25 cellular contexts compared by ENCODE assay signal in genomic region chr7:74025745-74026144, GRCh38. TPM values are rescaled to one million over a fixed set of nuclear protein-coding genes. Genes with fewer than 3 reads are reported as not detected.
DNase-seq lines count a peak whose midpoint lies in the region; ATAC-seq and TF ChIP-seq lines count a peak whose summit lies in the region.
"Had no signal": no experiment of that assay in that cellular context is flagged by ENCODE, and none has a peak within 500 bp of the region (broad histone marks: within the 10 kb centered on the region; RNA-seq: fewer than 3 reads in every experiment).

No MANE protein-coding gene starts in this region.

- no peak for TF ChIP-seq RAD21 in IMR-90 (IDR thresholded peaks at IDR 0.05; ENCODE audit: low read length)

- POLR2A ChIA-PET in IMR-90 (lab: Charles Lee; ENCODE audit: unreplicated experiment) = no interaction called here
- POLR2A ChIA-PET in naive thymus-derived CD8-positive, alpha-beta T cell (lab: Charles Lee) = no interaction called here

- H3K27me3 ChIP-seq in BLaER1 = peaks cover 53% of the 10 kb centered on the region
- H3K27me3 ChIP-seq in IMR-90 (ENCODE audit: control insufficient read depth, insufficient read depth, low read length) = no peaks in the 10 kb centered on the region
- H3K27me3 ChIP-seq: SJSA1 had no signal

- no peak overlapping the region for H3K23ac ChIP-seq in IMR-90 (ENCODE audit: low read depth, low read length)

- H3K56ac ChIP-seq in IMR-90 (ENCODE audit: extremely low read depth, insufficient read depth, low read length) = no peak overlapping the region

- H2AK5ac ChIP-seq in IMR-90 (ENCODE audit: low read depth, low read length) = peak overlapping the region; percentile 21; the same call in 1 of the 2 replicates

- intact Hi-C loops in IMR-90 (cut with micrococcal nuclease) = loop anchor here (1.0 kb wide), 1 partner anchor 159 kb away; no protein-coding TSS in a partner anchor

- H2AK9ac ChIP-seq in IMR-90 (replicated peaks; ENCODE audit: low read depth, low read length, poor library complexity) = no peak overlapping the region

- H3K27me3 Mint-ChIP-seq in chondrocyte (ENCODE audit: low read depth) (no peaks in the 10 kb centered on the region), progenitor cell of endocrine pancreas (peaks cover 44% of the 10 kb centered on the region)
- H3K27me3 Mint-ChIP-seq in stimulated activated naive B cell treated with anti-CD40 and anti-IgM and Interleukin-4, amounts not matched to agents 10 μg/mL and 1 μg/mL and 100 μg/mL, for 72 hours = peaks cover 66 to 78% of the 10 kb centered on the region in 2 donors
- H3K27me3 Mint-ChIP-seq in naive thymus-derived CD8-positive, alpha-beta T cell = peaks cover 30 to 62% (median 45%) of the 10 kb centered on the region in 5 donors

- no peak for TF ChIP-seq POLR2A in IMR-90 (IDR thresholded peaks at IDR 0.05; ENCODE audit: low read depth, low read length)

- H3K4ac ChIP-seq in IMR-90 (ENCODE audit: low read depth, low read length) = no peak overlapping the region

- H3K9me3 Mint-ChIP-seq in chondrocyte (ENCODE audit: low read depth) (no peaks in the 10 kb centered on the region), progenitor cell of endocrine pancreas (ENCODE audit: low read depth) (no peaks in the 10 kb centered on the region)
- H3K9me3 Mint-ChIP-seq in stimulated activated naive B cell treated with anti-CD40 and anti-IgM and Interleukin-4, amounts not matched to agents 10 μg/mL and 1 μg/mL and 100 μg/mL, for 72 hours = no peaks in the 10 kb centered on the region
- H3K9me3 Mint-ChIP-seq in naive thymus-derived CD8-positive, alpha-beta T cell = peaks cover 0 to 1% (median 0%) of the 10 kb centered on the region in 9 donors
- H3K9me3 Mint-ChIP-seq: CD8-positive, alpha-beta T cell; HFFc6 had no signal

- H3K36me3 Mint-ChIP-seq in chondrocyte (ENCODE audit: low read depth) (peaks cover 15% of the 10 kb centered on the region), progenitor cell of endocrine pancreas (ENCODE audit: insufficient read depth) (no peaks in the 10 kb centered on the region)
- no peaks in the 10 kb centered on the region for H3K36me3 Mint-ChIP-seq in stimulated activated naive B cell treated with anti-CD40 and anti-IgM and Interleukin-4, amounts not matched to agents 10 μg/mL and 1 μg/mL and 100 μg/mL, for 72 hours
- H3K36me3 Mint-ChIP-seq in naive thymus-derived CD8-positive, alpha-beta T cell = no peaks in the 10 kb centered on the region
- H3K36me3 Mint-ChIP-seq: CD8-positive, alpha-beta T cell had no signal

- H4K8ac ChIP-seq in IMR-90 (ENCODE audit: low read depth in 2 of 2, low read length in 2 of 2) = no peak overlapping the region

- DNase-seq in IMR-90 = no peak
- no peak for DNase-seq in chondrocyte (ENCODE audit: low spot score)
- no peak for DNase-seq in stimulated activated naive B cell treated with anti-CD40 and anti-IgM and Interleukin-4, amounts not matched to agents 10 μg/mL and 1 μg/mL and 100 μg/mL, for 72 hours
- DNase-seq in midbrain (lab: John Stamatoyannopoulos, UW) = no peak
- DNase-seq in progenitor cell of endocrine pancreas (ENCODE audit: low spot score, unreplicated experiment) = no peak
- DNase-seq in naive thymus-derived CD8-positive, alpha-beta T cell = no peak
- no peak for DNase-seq in NCI-H146 (lab: John Stamatoyannopoulos, UW)
- DNase-seq: Caco-2; CD8-positive, alpha-beta T cell; DMS79; EL; GF-D8; GOT3; HFFc6; NCI-H1092; NCI-H1417 treated with DMSO at 0.1 percent for 48 hours; NCI-H187 treated with DMSO at 0.1 percent for 48 hours; NCI-H2107; NCI-H524; NCI-H748 treated with DMSO at 0.1 percent for 48 hours had no signal

- H3K9ac ChIP-seq in BLaER1 = no peak overlapping the region
- no peak overlapping the region for H3K9ac ChIP-seq in IMR-90 (ENCODE audit: low read depth, low read length)
- H3K9ac ChIP-seq: KMS-11 had no signal

- H3K36me3 ChIP-seq in BLaER1 (no peaks in the 10 kb centered on the region), IMR-90 (ENCODE audit: control insufficient read depth, insufficient read depth, low read length) (no peaks in the 10 kb centered on the region)
- H3K36me3 ChIP-seq: HAP-1, SJSA1 had no signal

- H3K79me1 ChIP-seq in IMR-90 (ENCODE audit: low read depth in 1 of 2, low read length in 2 of 2) = peaks cover 0 to 10% of the 10 kb centered on the region in 2 experiments; a peak in 1 of 4 replicates

- no peak overlapping the region for H3K4me3 ChIP-seq in BLaER1
- H3K4me3 ChIP-seq in IMR-90 (ENCODE audit: insufficient read depth, low read depth, low read length) = no peak overlapping the region
- H3K4me3 ChIP-seq: HAP-1, SJSA1 had no signal

- WGBS in IMR-90 (ENCODE audit: extremely low coverage in 2 of 2, insufficient read length in 1 of 2), 2 experiments = 58% methylated on average over 4 of the region's 8 CpGs; no CpG with 5 or more reads in 1 of the 2 experiments

- CTCF ChIA-PET in IMR-90 (lab: Yijun Ruan, JAX) = interaction anchor here (1.0 to 1.6 kb wide), 4 partner anchors 47 to 171 kb away, joined by 3 to 13 read pairs (median 6); no protein-coding TSS in a partner anchor

- H3K4me2 ChIP-seq in BLaER1 (peak overlapping the region; percentile 69), IMR-90 (ENCODE audit: low read depth, low read length) (no peak overlapping the region)
- H3K4me2 ChIP-seq: KMS-11 had no signal

- H2BK120ac ChIP-seq in IMR-90 (ENCODE audit: low read depth, low read length) = no peak overlapping the region

- H3K4me1 Mint-ChIP-seq in chondrocyte (ENCODE audit: low read depth) (peaks cover 69% of the 10 kb centered on the region), progenitor cell of endocrine pancreas (ENCODE audit: low read depth) (peaks cover 8% of the 10 kb centered on the region)
- H3K4me1 Mint-ChIP-seq in stimulated activated naive B cell treated with anti-CD40 and anti-IgM and Interleukin-4, amounts not matched to agents 10 μg/mL and 1 μg/mL and 100 μg/mL, for 72 hours = peaks cover 8 to 16% of the 10 kb centered on the region in 2 donors
- H3K4me1 Mint-ChIP-seq in naive thymus-derived CD8-positive, alpha-beta T cell = peaks cover 12 to 30% (median 17%) of the 10 kb centered on the region in 4 donors

- no peak overlapping the region for H2AFZ ChIP-seq in IMR-90 (replicated peaks; ENCODE audit: low read length, poor library complexity)

- H4K5ac ChIP-seq in IMR-90 (ENCODE audit: low read depth, low read length) = no peak overlapping the region

- H4K91ac ChIP-seq in IMR-90 (ENCODE audit: insufficient read depth, low read depth, low read length) = no peak overlapping the region

- dilution Hi-C loops in IMR-90 (cut with HindIII; ENCODE audit: low sequenced_read_pairs, unreplicated experiment) = no loop called here

- no peaks in the 10 kb centered on the region for H3K9me3 ChIP-seq in BLaER1
- H3K9me3 ChIP-seq in IMR-90 (ENCODE audit: control insufficient read depth, insufficient read depth, low read length) = no peaks in the 10 kb centered on the region
- H3K9me3 ChIP-seq: Caco-2, HAP-1, SJSA1 had no signal

- H3K27ac Mint-ChIP-seq in chondrocyte (ENCODE audit: unreplicated experiment) (peak overlapping the region; percentile 17), progenitor cell of endocrine pancreas (no peak overlapping the region)
- H3K27ac Mint-ChIP-seq in stimulated activated naive B cell treated with anti-CD40 and anti-IgM and Interleukin-4, amounts not matched to agents 10 μg/mL and 1 μg/mL and 100 μg/mL, for 72 hours = peak overlapping the region; percentile 7
- no peak overlapping the region for H3K27ac Mint-ChIP-seq in naive thymus-derived CD8-positive, alpha-beta T cell
- H3K27ac Mint-ChIP-seq: CD8-positive, alpha-beta T cell; HFFc6 had no signal

- in situ Hi-C loops in IMR-90 (cut with MboI; ENCODE audit: low sequenced_read_pairs) = no loop called here

- TF ChIP-seq CTCF in IMR-90 (conservative IDR thresholded peaks at IDR 0.05; ENCODE audit: low read depth, low read length) = no peak
- no peak for TF ChIP-seq CTCF in chondrocyte (IDR thresholded peaks at IDR 0.05)
- TF ChIP-seq CTCF in progenitor cell of endocrine pancreas (IDR thresholded peaks at IDR 0.05; ENCODE audit: unreplicated experiment) = no peak

- no peak overlapping the region for H3K18ac ChIP-seq in IMR-90 (ENCODE audit: low read depth, low read length)

- no peak overlapping the region for H3K27ac ChIP-seq in BLaER1
- H3K27ac ChIP-seq in IMR-90 (ENCODE audit: insufficient read depth, low read length) = no peak overlapping the region
- H3K27ac ChIP-seq: C4-2B, KMS-11, SJSA1 had no signal

- no peak overlapping the region for H3K14ac ChIP-seq in IMR-90 (replicated peaks; ENCODE audit: low read depth, low read length)

- no peaks in the 10 kb centered on the region for H4K20me1 ChIP-seq in BLaER1
- no peaks in the 10 kb centered on the region for H4K20me1 ChIP-seq in IMR-90 (ENCODE audit: insufficient read depth, low read length)

- H3K4me3 Mint-ChIP-seq in chondrocyte (ENCODE audit: unreplicated experiment) (no peak overlapping the region), progenitor cell of endocrine pancreas (ENCODE audit: low read depth) (no peak overlapping the region)
- H3K4me3 Mint-ChIP-seq in stimulated activated naive B cell treated with anti-CD40 and anti-IgM and Interleukin-4, amounts not matched to agents 10 μg/mL and 1 μg/mL and 100 μg/mL, for 72 hours = no peak overlapping the region
- peak overlapping the region in 1 of 10 donors; percentile 22 for H3K4me3 Mint-ChIP-seq in naive thymus-derived CD8-positive, alpha-beta T cell
- H3K4me3 Mint-ChIP-seq: CD8-positive, alpha-beta T cell; HFFc6 had no signal

- no peak overlapping the region for H2BK20ac ChIP-seq in IMR-90 (ENCODE audit: low read depth, low read length)

- H2BK15ac ChIP-seq in IMR-90 (ENCODE audit: low read depth, low read length) = no peak overlapping the region

- no peak for ATAC-seq in IMR-90 (ENCODE audit: low read depth)
- ATAC-seq in stimulated activated naive B cell treated with anti-CD40 and anti-IgM and Interleukin-4, amounts not matched to agents 10 μg/mL and 1 μg/mL and 100 μg/mL, for 72 hours (replicated peaks) = no peak
- no peak for ATAC-seq in naive thymus-derived CD8-positive, alpha-beta T cell
- ATAC-seq: CD8-positive, alpha-beta T cell had no signal

- no TSS peak for BruUV-seq in IMR-90 (replicated peaks; lab: Mats Ljungman, UMichigan)

- H2BK5ac ChIP-seq in IMR-90 (ENCODE audit: low read depth, low read length, poor library complexity, severe bottlenecking) = no peak overlapping the region

- H3K4me1 ChIP-seq in BLaER1 (peaks cover 61% of the 10 kb centered on the region), IMR-90 (ENCODE audit: control insufficient read depth, insufficient read depth, low read length) (peaks cover 31% of the 10 kb centered on the region)
- H3K4me1 ChIP-seq: HAP-1 had no signal

- peaks cover 8% of the 10 kb centered on the region for H3K9me1 ChIP-seq in IMR-90 (ENCODE audit: insufficient read depth, low read length)

RNA-seq across cellular contexts. Expression of gene ELN, which starts 2.2 kb away (rescaled TPM):
- total RNA-seq in IMR-90 (2012; rRNA removed) (1.9 and 2.2 TPM in 2 replicates), chondrocyte (8,224 to 15,554 TPM (median 15,093 TPM) in 3 replicates), progenitor cell of endocrine pancreas (0.26 and 0.33 TPM in 2 replicates)
- polyA plus RNA-seq in IMR-90 (2012; rRNA removed) = 14.3 and 15.3 TPM in 2 replicates
- polyA plus RNA-seq in IMR-90 (2012; cell fraction: cytosol; rRNA removed) = 9.6 and 12.3 TPM in 2 replicates
- 5.9 and 15.2 TPM in 2 replicates for polyA plus RNA-seq in IMR-90 (2012; cell fraction: nucleus; rRNA removed; ENCODE audit: low replicate concordance)
- not detected for total RNA-seq in naive thymus-derived CD8-positive, alpha-beta T cell
- not detected for polyA plus RNA-seq in naive thymus-derived CD8-positive, alpha-beta T cell
- total RNA-seq: Caco-2; CD8-positive, alpha-beta T cell; SJSA1 had no signal

RNA-seq across cellular contexts. Expression of gene LIMK1, which starts 57.9 kb away (rescaled TPM):
- total RNA-seq in IMR-90 (2012; rRNA removed) (22.2 and 25.8 TPM in 2 replicates), chondrocyte (39.1 to 46.5 TPM (median 41.5 TPM) in 3 replicates), progenitor cell of endocrine pancreas (62.7 and 65.1 TPM in 2 replicates)
- polyA plus RNA-seq in IMR-90 (2012; rRNA removed) = 48.0 and 57.4 TPM in 2 replicates
- polyA plus RNA-seq in IMR-90 (2012; cell fraction: cytosol; rRNA removed) = 52.2 and 59.2 TPM in 2 replicates
- 33.9 and 73.0 TPM in 2 replicates for polyA plus RNA-seq in IMR-90 (2012; cell fraction: nucleus; rRNA removed; ENCODE audit: low replicate concordance)
- total RNA-seq in naive thymus-derived CD8-positive, alpha-beta T cell = 10 to 100 TPM; 14.1 to 14.6 TPM
- 1 to 10 TPM; 2.8 to 4.8 (median 3.4) TPM for polyA plus RNA-seq in naive thymus-derived CD8-positive, alpha-beta T cell

Comparison
In these comparisons a context has a peak if more than half of its experiments do, and no peak if none do; other contexts are left out.
1. H3K27ac Mint-ChIP-seq: peak in chondrocyte (single experiment) and stimulated activated naive B cell treated with anti-CD40 and anti-IgM and Interleukin-4, amounts not matched to agents 10 μg/mL and 1 μg/mL and 100 μg/mL, for 72 hours (single experiment); none in progenitor cell of endocrine pancreas (single experiment) and naive thymus-derived CD8-positive, alpha-beta T cell (0 of 10).
2. RNA of gene ELN, which starts 2.2 kb away (total RNA-seq): 8,224 to 15,554 TPM in chondrocyte; 1.9 to 2.2 TPM in IMR-90, 0.26 to 0.33 TPM in progenitor cell of endocrine pancreas and not detected in naive thymus-derived CD8-positive, alpha-beta T cell; every median in the first group is over 1,000 times any median in the second.